14 cellular contexts compared by ENCODE assay signal in genomic region chrX:133402042-133402453, GRCh38. TPM values are rescaled to one million over a fixed set of nuclear protein-coding genes. Genes with fewer than 3 reads are reported as not detected.
A peak's percentile ranks its signal among the peaks of the same experiment; 100 is the strongest.
DNase-seq lines count a peak whose midpoint lies in the region; ATAC-seq and TF ChIP-seq lines count a peak whose summit lies in the region.
"Had no signal": no experiment of that assay in that cellular context is flagged by ENCODE, and none has a peak within 500 bp of the region (broad histone marks: within the 10 kb centered on the region; RNA-seq: fewer than 3 reads in every experiment).

No MANE protein-coding gene starts in this region.

- H3K27ac Mint-ChIP-seq in activated CD4-positive, alpha-beta T cell treated with anti-CD3 and anti-CD28 coated beads, Interleukin-2, amount 10 ng/mL, durations not matched to agents 24 days and 14 days: peak overlapping the region; percentile 72
- H3K27ac Mint-ChIP-seq in WTC11: peak overlapping the region; percentile 22

- POLR2A ChIA-PET in WTC11 (lab: Charles Lee): no interaction called here

- TF ChIP-seq CTCF in WTC11 (IDR thresholded peaks at IDR 0.05) (no peak), gastroesophageal sphincter (IDR thresholded peaks at IDR 0.05) (no peak), stomach (IDR thresholded peaks at IDR 0.05) (no peak)

- H3K27me3 Mint-ChIP-seq in activated CD4-positive, alpha-beta T cell treated with anti-CD3 and anti-CD28 coated beads, Interleukin-2, amount 10 ng/mL, durations not matched to agents 24 days and 14 days: peaks cover 1% of the 10 kb centered on the region
- H3K27me3 Mint-ChIP-seq in WTC11 (ENCODE audit: low read depth): no peaks in the 10 kb centered on the region

- intact Hi-C loops in activated CD4-positive, alpha-beta T cell treated with anti-CD3 and anti-CD28 coated beads, Interleukin-2, amount 10 ng/mL, durations not matched to agents 24 days and 14 days (cut with micrococcal nuclease): no loop called here
- intact Hi-C loops in stomach (cut with DNase I; ENCODE audit: low total_unique reads): no loop called here

- H3K27me3 ChIP-seq in gastroesophageal sphincter (no peaks in the 10 kb centered on the region), stomach (no peaks in the 10 kb centered on the region)

- no peak for ATAC-seq in WTC11
- peak; percentile 28 for ATAC-seq in gastroesophageal sphincter

- H3K9me3 ChIP-seq in gastroesophageal sphincter: no peaks in the 10 kb centered on the region
- no peaks in the 10 kb centered on the region for H3K9me3 ChIP-seq in stomach

- H3K4me1 ChIP-seq in gastroesophageal sphincter (peaks cover 0 to 45% (median 0%) of the 10 kb centered on the region in 3 donors), stomach (peaks cover 0 to 19% (median 13%) of the 10 kb centered on the region in 4 donors)

- TF ChIP-seq POLR2A in gastroesophageal sphincter (IDR thresholded peaks at IDR 0.05) (no peak), stomach (IDR thresholded peaks at IDR 0.05) (no peak)

- CTCF ChIA-PET in WTC11 (lab: Charles Lee): no interaction called here

- H3K36me3 Mint-ChIP-seq in activated CD4-positive, alpha-beta T cell treated with anti-CD3 and anti-CD28 coated beads, Interleukin-2, amount 10 ng/mL, durations not matched to agents 24 days and 14 days (ENCODE audit: low read depth): no peaks in the 10 kb centered on the region
- peaks cover 40% of the 10 kb centered on the region for H3K36me3 Mint-ChIP-seq in WTC11

- WGBS in gastroesophageal sphincter (ENCODE audit: low coverage in 1 of 2), 2 donors: 17 to 21% methylated on average over 2 of the region's 2 CpGs
- 19 to 47% (median 40%) methylated on average over 2 of the region's 2 CpGs for WGBS in stomach, 5 donors

- TF ChIP-seq EP300 in gastroesophageal sphincter (IDR thresholded peaks at IDR 0.05): no peak
- no peak for TF ChIP-seq EP300 in stomach (IDR thresholded peaks at IDR 0.05)

- H3K36me3 ChIP-seq in gastroesophageal sphincter (no peaks in the 10 kb centered on the region), stomach (no peaks in the 10 kb centered on the region)

- no peaks in the 10 kb centered on the region for H3K9me3 Mint-ChIP-seq in activated CD4-positive, alpha-beta T cell treated with anti-CD3 and anti-CD28 coated beads, Interleukin-2, amount 10 ng/mL, durations not matched to agents 24 days and 14 days
- H3K9me3 Mint-ChIP-seq in WTC11: no peaks in the 10 kb centered on the region

- peak overlapping the region in 3 of 4 donors; percentile 30 to 58 (median 45) for H3K27ac ChIP-seq in gastroesophageal sphincter
- H3K27ac ChIP-seq in stomach: peak overlapping the region in 4 of 5 donors; percentile 16 to 67 (median 42)

- DNase-seq in activated CD4-positive, alpha-beta T cell treated with anti-CD3 and anti-CD28 coated beads, Interleukin-2, amount 10 ng/mL, durations not matched to agents 24 days and 14 days: peak; percentile 54
- no peak for DNase-seq in activated CD4-positive, alpha-beta T cell treated with anti-CD3 and anti-CD28 coated beads, Interleukin-2, amount 50 U/mL, for 4 hours
- DNase-seq in WTC11 (ENCODE audit: low spot score): no peak
- DNase-seq in stomach: no peak
- DNase-seq in NCI-H2196 treated with DMSO at 0.1 percent for 48 hours (lab: John Stamatoyannopoulos, UW; ENCODE audit: unreplicated experiment): no peak
- no peak for DNase-seq in islet precursor cell
- DNase-seq in RKO (ENCODE audit: low spot score): no peak
- DNase-seq: 8988T; activated CD4-positive, alpha-beta T cell treated with anti-CD3 and anti-CD28 coated beads for 4 hours; activated naive CD4-positive, alpha-beta T cell treated with Interleukin-2 at 50 U/mL for 16 hours; NCI-H1417; NCI-H524 treated with DMSO at 0.1 percent for 48 hours; SHP77 treated with DMSO at 0.1 percent for 48 hours had no signal

- H3K4me3 Mint-ChIP-seq in activated CD4-positive, alpha-beta T cell treated with anti-CD3 and anti-CD28 coated beads, Interleukin-2, amount 10 ng/mL, durations not matched to agents 24 days and 14 days: peak overlapping the region; percentile 23
- H3K4me3 Mint-ChIP-seq in WTC11: no peak overlapping the region

- H3K4me3 ChIP-seq in gastroesophageal sphincter (no peak overlapping the region), stomach (no peak overlapping the region)

- peaks cover 4% of the 10 kb centered on the region for H3K4me1 Mint-ChIP-seq in activated CD4-positive, alpha-beta T cell treated with anti-CD3 and anti-CD28 coated beads, Interleukin-2, amount 10 ng/mL, durations not matched to agents 24 days and 14 days
- peaks cover 30% of the 10 kb centered on the region for H3K4me1 Mint-ChIP-seq in WTC11

TF ChIP-seq in WTC11, 78 proteins besides CTCF, POLR2A, EP300 and RAD21 (continues in another document):
- TF ChIP-seq MXD4 (CRISPR knock-in tag; IDR thresholded peaks at IDR 0.05; ENCODE audit: borderline replicate concordance) (no peak), STAT6 (CRISPR knock-in tag; conservative IDR thresholded peaks at IDR 0.05; ENCODE audit: low read depth) (no peak), GTF2I (CRISPR knock-in tag; conservative IDR thresholded peaks at IDR 0.05) (no peak), MYBL2 (CRISPR knock-in tag; IDR thresholded peaks at IDR 0.05) (no peak), CREB1 (CRISPR knock-in tag; IDR thresholded peaks at IDR 0.05) (no peak), NR1H2 (CRISPR knock-in tag; IDR thresholded peaks at IDR 0.05) (no peak), AFF4 (CRISPR knock-in tag; IDR thresholded peaks at IDR 0.05; ENCODE audit: borderline replicate concordance) (no peak), CREM (CRISPR knock-in tag; IDR thresholded peaks at IDR 0.05) (no peak), FOXK1 (CRISPR knock-in tag; IDR thresholded peaks at IDR 0.05) (no peak), ZNF219 (CRISPR knock-in tag; IDR thresholded peaks at IDR 0.05; ENCODE audit: borderline replicate concordance) (no peak), RORB (CRISPR knock-in tag; IDR thresholded peaks at IDR 0.05) (no peak), TEAD4 (CRISPR knock-in tag; IDR thresholded peaks at IDR 0.05) (no peak), E2F5 (CRISPR knock-in tag; IDR thresholded peaks at IDR 0.05) (no peak), NFE2L1 (CRISPR knock-in tag; IDR thresholded peaks at IDR 0.05) (no peak)

RNA-seq across cellular contexts. Expression of gene GPC4, which starts 13.2 kb away (rescaled TPM):
- total RNA-seq in activated CD4-positive, alpha-beta T cell treated with anti-CD3 and anti-CD28 coated beads, Interleukin-2, amount 10 ng/mL, durations not matched to agents 24 days and 14 days: 0.05 TPM in 1 of 2 replicates, not detected in the other
- total RNA-seq in WTC11 (2021) (120 to 144 TPM (median 120 TPM) in 3 replicates), gastroesophageal sphincter (10 to 100 TPM; 62.7 to 97.1 (median 67.9) TPM), stomach (10 to 100 TPM; 14.1 to 32.1 (median 22.2) TPM)
- polyA plus RNA-seq in stomach: 1 to 10 TPM; 3.5 to 9.2 (median 4.5) TPM

Comparison
In these comparisons a context has a peak if more than half of its experiments do, and no peak if none do; other contexts are left out.
1. RNA of gene GPC4, which starts 13.2 kb away (total RNA-seq): 120 to 144 TPM in WTC11, 62.7 to 97.1 TPM in gastroesophageal sphincter and 14.1 to 32.1 TPM in stomach; 0.05 TPM in activated CD4-positive, alpha-beta T cell treated with anti-CD3 and anti-CD28 coated beads, Interleukin-2, amount 10 ng/mL, durations not matched to agents 24 days and 14 days; every median in the first group is over 10 times any median in the second.